2 cellular contexts compared by ENCODE assay signal in the genomic region with DNA sequence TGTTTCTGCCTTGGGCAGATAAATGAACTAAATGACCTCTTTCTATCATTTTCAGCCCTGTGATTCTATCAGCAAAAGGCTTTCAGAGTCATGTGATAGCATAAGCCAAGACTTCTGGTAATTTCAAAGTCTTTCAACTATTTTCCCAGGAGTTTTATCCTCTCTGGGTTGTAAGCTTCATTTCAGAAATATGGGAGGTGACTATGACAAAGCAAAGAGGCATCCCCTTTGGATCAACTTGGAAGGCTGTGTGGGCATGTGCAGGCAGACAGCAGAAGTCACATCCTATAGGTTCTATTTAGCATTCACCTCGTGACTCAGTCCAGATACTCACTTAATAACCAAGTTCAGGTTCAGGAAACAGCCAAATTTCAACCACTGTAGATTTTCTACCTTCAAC.
A peak's percentile ranks its signal among the peaks of the same experiment; 100 is the strongest.
TF ChIP-seq lines count a peak whose summit lies in the region.

No MANE protein-coding gene starts in this region.

TF ChIP-seq in GM23338, 12 proteins besides CTCF, POLR2A, EP300 and RAD21 (continued from another document):
- TF ChIP-seq REST (IDR thresholded peaks at IDR 0.05; ENCODE audit: unreplicated experiment) (no peak), NANOG (IDR thresholded peaks at IDR 0.05; ENCODE audit: borderline replicate concordance) (no peak), EZH2phosphoT487 (IDR thresholded peaks at IDR 0.05; ENCODE audit: unreplicated experiment) (no peak), ZNF462 (CRISPR knock-in tag; IDR thresholded peaks at IDR 0.05) (no peak), JUNB (IDR thresholded peaks at IDR 0.05; ENCODE audit: unreplicated experiment) (no peak), STAT1 (IDR thresholded peaks at IDR 0.05; ENCODE audit: unreplicated experiment) (no peak), ETS1 (IDR thresholded peaks at IDR 0.05) (no peak), ZNF114 (CRISPR knock-in tag; IDR thresholded peaks at IDR 0.05) (no peak), POLR2AphosphoS5 (IDR thresholded peaks at IDR 0.05; ENCODE audit: low read depth) (no peak), ZNF331 (CRISPR knock-in tag; IDR thresholded peaks at IDR 0.05; ENCODE audit: low read depth) (no peak)

TF ChIP-seq in SK-N-SH, 30 proteins besides CTCF, POLR2A, EP300 and RAD21 (continued from another document):
- TF ChIP-seq, protein P1, sequence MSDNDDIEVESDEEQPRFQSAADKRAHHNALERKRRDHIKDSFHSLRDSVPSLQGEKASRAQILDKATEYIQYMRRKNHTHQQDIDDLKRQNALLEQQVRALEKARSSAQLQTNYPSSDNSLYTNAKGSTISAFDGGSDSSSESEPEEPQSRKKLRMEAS (IDR thresholded peaks at IDR 0.05; ENCODE audit: low read depth), result peak; percentile 71
- TF ChIP-seq TCF12 (IDR thresholded peaks at IDR 0.05), result peak; percentile 70; the same call in 1 of the 2 replicates
- peak; percentile 61 for TF ChIP-seq JUND (IDR thresholded peaks at IDR 0.05)
- TF ChIP-seq TEAD4 (IDR thresholded peaks at IDR 0.05; ENCODE audit: borderline replicate concordance, insufficient read depth), result 0 out of 2 replicates have a peak, but pooled peaks have one; percentile 9
- no peak for TF ChIP-seq CHD2 (IDR thresholded peaks at IDR 0.05; ENCODE audit: low read length, partially characterized antibody)
- TF ChIP-seq MXI1 (IDR thresholded peaks at IDR 0.05; ENCODE audit: low read depth, low read length), result no peak
TF ChIP-seq in SK-N-SH: peak in this region for 9.
